Comparison of ENCODE assay signal across 7 cellular contexts in the genomic region with DNA sequence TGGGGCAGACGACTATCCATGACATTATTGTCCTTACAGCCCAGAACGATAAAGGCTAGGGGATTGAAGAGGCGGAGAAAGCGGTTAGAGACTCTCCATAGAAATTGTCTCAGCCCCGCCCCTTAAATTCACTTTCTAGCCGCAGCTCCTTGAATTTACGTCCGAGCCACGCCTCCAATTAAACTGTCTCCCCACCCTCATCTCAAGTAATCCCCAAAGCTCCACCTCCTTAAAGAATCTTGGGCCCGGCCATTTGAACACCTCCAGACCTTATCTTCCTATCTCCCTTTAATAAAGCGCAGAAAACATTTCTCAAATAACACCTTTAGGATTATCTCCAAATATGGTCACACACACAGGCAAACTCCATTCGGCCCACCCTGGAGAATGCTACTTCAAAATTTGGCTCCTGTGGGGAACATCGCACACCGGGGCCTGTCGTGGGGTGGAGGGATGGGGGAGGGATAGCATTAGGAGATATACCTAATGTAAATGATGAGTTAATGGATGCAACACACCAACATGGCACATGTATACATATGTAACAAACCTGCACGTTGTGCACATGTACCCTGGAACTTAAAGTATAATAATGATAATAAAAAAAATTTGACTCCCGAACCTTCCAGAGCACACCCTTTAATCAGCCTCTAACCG. TPM values are rescaled to one million over a fixed set of nuclear protein-coding genes. Genes with fewer than 3 reads are reported as not detected.
DNase-seq lines count a peak whose midpoint lies in the region; ATAC-seq and TF ChIP-seq lines count a peak whose summit lies in the region.

No MANE protein-coding gene starts in this region.

- intact Hi-C loops in colonic mucosa (cut with DNase I) (loop anchor here (5.0 kb wide), 1 partner anchor 33 kb away; a partner anchor contains a TSS), left lung (cut with DNase I) (no loop called here), stomach (cut with DNase I; ENCODE audit: low total_unique reads) (no loop called here)

- TF ChIP-seq EP300 in SK-N-SH (IDR thresholded peaks at IDR 0.05; ENCODE audit: borderline replicate concordance in 1 of 2, low read depth in 1 of 2, low read length in 1 of 2): no peak
- no peak for TF ChIP-seq EP300 in stomach (IDR thresholded peaks at IDR 0.05)

- H3K9me3 ChIP-seq in HUES48 (ENCODE audit: control insufficient read depth, insufficient read depth, low read length): peaks cover 31% of the 10 kb centered on the region
- H3K9me3 ChIP-seq in SK-N-SH: no peaks in the 10 kb centered on the region
- no peaks in the 10 kb centered on the region for H3K9me3 ChIP-seq in colonic mucosa
- no peaks in the 10 kb centered on the region for H3K9me3 ChIP-seq in left lung
- H3K9me3 ChIP-seq in stomach: peaks cover 0 to 10% (median 0%) of the 10 kb centered on the region in 4 donors

- peak; percentile 74 for ATAC-seq in left lung

- peak overlapping the region; percentile 55 for H3K4me3 ChIP-seq in GM12875 (ENCODE audit: low read depth, low read length)
- H3K4me3 ChIP-seq in HUES48 (ENCODE audit: low read depth, low read length): peak overlapping the region; percentile 75
- peak overlapping the region; percentile 46 to 54 for H3K4me3 ChIP-seq in SK-N-SH (ENCODE audit: low read depth in 2 of 2, low read length in 1 of 2)
- H3K4me3 ChIP-seq in colonic mucosa: peak overlapping the region; percentile 28
- peak overlapping the region; percentile 19 to 45 for H3K4me3 ChIP-seq in left lung
- H3K4me3 ChIP-seq in stomach: peak overlapping the region; percentile 41 to 52 (median 43)

- no peaks in the 10 kb centered on the region for H3K9me2 ChIP-seq in SK-N-SH

- no peak for TF ChIP-seq CTCF in GM12875 (IDR thresholded peaks at IDR 0.05; ENCODE audit: borderline replicate concordance, insufficient read depth, low read depth, low read length)
- TF ChIP-seq CTCF in SK-N-SH (IDR thresholded peaks at IDR 0.05): no peak
- TF ChIP-seq CTCF in colonic mucosa (IDR thresholded peaks at IDR 0.05): no peak
- no peak for TF ChIP-seq CTCF in left lung (IDR thresholded peaks at IDR 0.05)
- TF ChIP-seq CTCF in stomach (IDR thresholded peaks at IDR 0.05): no peak

- no peak overlapping the region for H3K9ac ChIP-seq in HUES48 (ENCODE audit: low read depth, low read length)
- peak overlapping the region; percentile 83; the same call in 1 of the 2 replicates for H3K9ac ChIP-seq in SK-N-SH
- peak overlapping the region in 1 of 2 donors; percentile 61 for H3K9ac ChIP-seq in colonic mucosa (ENCODE audit: low read depth in 2 of 2, low read length in 2 of 2)

- H4K20me1 ChIP-seq in SK-N-SH (ENCODE audit: insufficient read depth): no peaks in the 10 kb centered on the region

- H3F3A ChIP-seq in SK-N-SH (replicated peaks; ENCODE audit: insufficient read depth): peaks cover 3% of the 10 kb centered on the region

- no peaks in the 10 kb centered on the region for H3K79me2 ChIP-seq in SK-N-SH (ENCODE audit: insufficient read depth)

- POLR2A ChIA-PET in SK-N-SH (lab: Yijun Ruan, JAX): no interaction called here

- no peak overlapping the region for H2AFZ ChIP-seq in SK-N-SH (ENCODE audit: low read depth)

- H3K27me3 ChIP-seq in HUES48 (ENCODE audit: control insufficient read depth, insufficient read depth, low read length) (no peaks in the 10 kb centered on the region; the same call in 1 of the 2 replicates), SK-N-SH (ENCODE audit: insufficient read depth) (peaks cover 8% of the 10 kb centered on the region; the same call in 1 of the 2 replicates), colonic mucosa (no peaks in the 10 kb centered on the region), left lung (no peaks in the 10 kb centered on the region), stomach (no peaks in the 10 kb centered on the region)

- H3K4me1 ChIP-seq in HUES48 (ENCODE audit: control insufficient read depth, insufficient read depth, low read length) (no peaks in the 10 kb centered on the region; the same call in 1 of the 2 replicates), SK-N-SH (ENCODE audit: control insufficient read depth in 1 of 2, insufficient read depth in 2 of 2, low read depth in 1 of 2, low read length in 1 of 2) (no peaks in the 10 kb centered on the region; a peak in 1 of 4 replicates), colonic mucosa (no peaks in the 10 kb centered on the region), left lung (peaks cover 0 to 6% of the 10 kb centered on the region in 2 donors), stomach (peaks cover 0 to 7% (median 3%) of the 10 kb centered on the region in 4 donors)

- DNase-seq in SK-N-SH (no peak), colonic mucosa (peak; percentile 81), left lung (peak in 1 of 2 donors; percentile 66), stomach (peak; percentile 55), activated gamma-delta T cell treated with Interleukin-2 at 50 U/mL for 16 hours (no peak)

- no peak for TF ChIP-seq RAD21 in SK-N-SH (IDR thresholded peaks at IDR 0.05; ENCODE audit: low read length)

- 11% methylated on average over 18 of the region's 18 CpGs for WGBS in SK-N-SH (ENCODE audit: low lambda C conversion rate)
- 3 to 42% (median 7%) methylated on average over 18 of the region's 18 CpGs for WGBS in stomach, 5 donors

- CTCF ChIA-PET in SK-N-SH (lab: Yijun Ruan, JAX): interaction anchor here (0.6 to 0.9 kb wide), 9 partner anchors 10 to 54 kb away, joined by 3 to 6 read pairs (median 4); no protein-coding TSS in a partner anchor

- H3K27ac ChIP-seq in HUES48 (ENCODE audit: low read depth, low read length) (peak overlapping the region; percentile 95), SK-N-SH (ENCODE audit: low read depth in 2 of 2, low read length in 1 of 2) (peak overlapping the region; percentile 85 to 90), colonic mucosa (peak overlapping the region; percentile 96), left lung (peak overlapping the region; percentile 90 to 95), stomach (peak overlapping the region; percentile 74 to 95 (median 94))

- H3K4me2 ChIP-seq in SK-N-SH: peak overlapping the region; percentile 78

- H3K36me3 ChIP-seq in HUES48 (ENCODE audit: control insufficient read depth, insufficient read depth, low read length): no peaks in the 10 kb centered on the region
- H3K36me3 ChIP-seq in SK-N-SH (replicated peaks in 1 of 2; ENCODE audit: control insufficient read depth in 1 of 2, insufficient read depth in 2 of 2, low read length in 1 of 2): no peaks in the 10 kb centered on the region
- no peaks in the 10 kb centered on the region for H3K36me3 ChIP-seq in colonic mucosa
- H3K36me3 ChIP-seq in left lung: no peaks in the 10 kb centered on the region
- H3K36me3 ChIP-seq in stomach: no peaks in the 10 kb centered on the region

- TF ChIP-seq POLR2A in stomach (IDR thresholded peaks at IDR 0.05): no peak

TF ChIP-seq in SK-N-SH, 30 proteins besides CTCF, POLR2A, EP300 and RAD21:
- TF ChIP-seq ELF1 (IDR thresholded peaks at IDR 0.05) (no peak), JUND (IDR thresholded peaks at IDR 0.05) (no peak), MXI1 (IDR thresholded peaks at IDR 0.05; ENCODE audit: low read depth, low read length) (0 out of 2 replicates have a peak, but pooled peaks have one; percentile 41)

RNA-seq across cellular contexts. Expression of a gene that starts 7.2 kb away (rescaled TPM):
- polyA plus RNA-seq in SK-N-SH (2012; rRNA removed): 0.78 and 1.1 TPM in 2 replicates
- polyA plus RNA-seq in SK-N-SH (2012; cell fraction: cytosol; rRNA removed): 0.32 and 0.62 TPM in 2 replicates
- polyA plus RNA-seq in SK-N-SH (2012; cell fraction: nucleus; rRNA removed): 2.6 and 3.1 TPM in 2 replicates
- total RNA-seq in colonic mucosa: 10 to 100 TPM in 1 of 2 donors, 1 to 10 TPM in 1; 4.3 to 14.7 TPM
- 1 to 10 TPM; 5.6 to 9.4 TPM for total RNA-seq in left lung
- 10 to 100 TPM in 3 of 5 donors, 1 to 10 TPM in 2; 4.7 to 43.2 (median 10.3) TPM for total RNA-seq in stomach
- 10 to 100 TPM; 18.9 to 41.1 (median 35.0) TPM for polyA plus RNA-seq in stomach

RNA-seq across cellular contexts. Expression of a gene that starts 16.3 kb away (rescaled TPM):
- polyA plus RNA-seq in SK-N-SH (2012; rRNA removed) (95.7 and 146 TPM in 2 replicates), stomach (100 to 1,000 TPM in 1 of 3 donors, 10 to 100 TPM in 2; 55.0 to 323 (median 94.4) TPM)
- polyA plus RNA-seq in SK-N-SH (2012; cell fraction: cytosol; rRNA removed): 115 and 135 TPM in 2 replicates
- polyA plus RNA-seq in SK-N-SH (2012; cell fraction: nucleus; rRNA removed): 31.3 and 37.4 TPM in 2 replicates
- total RNA-seq in colonic mucosa (100 to 1,000 TPM; 157 to 227 TPM), left lung (100 to 1,000 TPM in 1 of 2 donors, 10 to 100 TPM in 1; 79.8 to 241 TPM), stomach (100 to 1,000 TPM in 1 of 5 donors, 10 to 100 TPM in 4; 14.0 to 155 (median 52.2) TPM)

RNA-seq across cellular contexts. Expression of a gene that starts 30.8 kb away (rescaled TPM):
- 0.07 TPM in 1 of 2 replicates, not detected in the other for polyA plus RNA-seq in SK-N-SH (2012; rRNA removed)
- not detected in 2 replicates for polyA plus RNA-seq in SK-N-SH (2012; cell fraction: cytosol; rRNA removed)
- polyA plus RNA-seq in SK-N-SH (2012; cell fraction: nucleus; rRNA removed): 0.05 TPM in 1 of 2 replicates, not detected in the other
- total RNA-seq in colonic mucosa: 10 to 100 TPM; 16.7 to 25.5 TPM
- total RNA-seq in left lung: 10 to 100 TPM; 14.0 to 17.6 TPM
- 10 to 100 TPM in 3 of 5 donors, 1 to 10 TPM in 2; 3.7 to 65.1 (median 16.9) TPM for total RNA-seq in stomach
- 1 to 10 TPM; 6.3 to 7.1 (median 6.5) TPM for polyA plus RNA-seq in stomach

RNA-seq across cellular contexts. Expression of a gene that starts 31.8 kb away (rescaled TPM):
- 33.6 and 36.7 TPM in 2 replicates for polyA plus RNA-seq in SK-N-SH (2012; rRNA removed)
- 24.3 and 30.6 TPM in 2 replicates for polyA plus RNA-seq in SK-N-SH (2012; cell fraction: cytosol; rRNA removed)
- polyA plus RNA-seq in SK-N-SH (2012; cell fraction: nucleus; rRNA removed): 23.9 and 24.3 TPM in 2 replicates
- 10 to 100 TPM; 25.0 to 27.6 TPM for total RNA-seq in colonic mucosa
- 10 to 100 TPM; 15.5 to 15.7 TPM for total RNA-seq in left lung
- 10 to 100 TPM in 2 of 5 donors, 1 to 10 TPM in 3; 6.4 to 19.1 (median 8.2) TPM for total RNA-seq in stomach
- polyA plus RNA-seq in stomach: 10 to 100 TPM; 14.1 to 18.2 (median 14.7) TPM

RNA-seq across cellular contexts. Expression of a gene that starts 44.6 kb away (rescaled TPM):
- 0.76 and 0.93 TPM in 2 replicates for polyA plus RNA-seq in SK-N-SH (2012; rRNA removed)
- polyA plus RNA-seq in SK-N-SH (2012; cell fraction: cytosol; rRNA removed): 0.90 and 1.6 TPM in 2 replicates
- polyA plus RNA-seq in SK-N-SH (2012; cell fraction: nucleus; rRNA removed): 1.3 and 1.5 TPM in 2 replicates
- total RNA-seq in colonic mucosa: 1 to 10 TPM; 6.4 to 7.4 TPM
- 1 to 10 TPM; 2.1 to 3.0 TPM for total RNA-seq in left lung
- total RNA-seq in stomach: 100 to 1,000 TPM in 1 of 5 donors, 1 to 10 TPM in 2, under 1 TPM in 1, not detected in 1; 0.89 to 211 (median 3.3) TPM
- 1 to 10 TPM in 2 of 3 donors, under 1 TPM in 1; 0.92 to 5.0 (median 3.9) TPM for polyA plus RNA-seq in stomach

Comparison
In these comparisons a context has a peak if more than half of its experiments do, and no peak if none do; other contexts are left out.
1. DNase-seq: peak in colonic mucosa (single experiment) and stomach (single experiment); none in SK-N-SH (single experiment) and activated gamma-delta T cell treated with Interleukin-2 at 50 U/mL for 16 hours (single experiment).
2. Peak in every context shown above with its lines, with median percentiles within 50 percentile points of each other: H3K4me3 ChIP-seq and H3K27ac ChIP-seq.